Comparison of ENCODE assay signal across 1 cellular context in genomic region chr14:39576726-39577125, GRCh38.
TF ChIP-seq lines count a peak whose summit lies in the region.

No MANE protein-coding gene starts in this region.

TF ChIP-seq in H1, 55 proteins besides CTCF, POLR2A, EP300 and RAD21 (continued from another document):
- TF ChIP-seq SIN3A (conservative IDR thresholded peaks at IDR 0.05 in 1 of 2, IDR thresholded peaks at IDR 0.05 in 1 of 2; ENCODE audit: low read depth in 1 of 2, low read length in 2 of 2) (no peak), CBX8 (IDR thresholded peaks at IDR 0.05; ENCODE audit: borderline replicate concordance, low read depth, low read length) (no peak), TAF7 (optimal IDR thresholded peaks at IDR 0.05; ENCODE audit: borderline replicate concordance, low read depth, low read length) (no peak)
